In genomic region chr10:131973160-131973951, GRCh38 we compare ENCODE assay signal across 9 cellular contexts. TPM values are rescaled to one million over a fixed set of nuclear protein-coding genes. Genes with fewer than 3 reads are reported as not detected.
DNase-seq lines count a peak whose midpoint lies in the region; ATAC-seq and TF ChIP-seq lines count a peak whose summit lies in the region.
"Had no signal": no experiment of that assay in that cellular context is flagged by ENCODE, and none has a peak within 500 bp of the region (broad histone marks: within the 10 kb centered on the region; RNA-seq: fewer than 3 reads in every experiment).

No MANE protein-coding gene starts in this region.

- H3K36me3 Mint-ChIP-seq in activated CD8-positive, alpha-beta T cell treated with anti-CD3 and anti-CD28 coated beads for 36 hours (ENCODE audit: low read depth) = peaks cover 91% of the 10 kb centered on the region

- no peaks in the 10 kb centered on the region for H3K27me3 Mint-ChIP-seq in activated CD8-positive, alpha-beta T cell treated with anti-CD3 and anti-CD28 coated beads for 36 hours

- peak overlapping the region; percentile 53 for H3K4me3 Mint-ChIP-seq in activated CD8-positive, alpha-beta T cell treated with anti-CD3 and anti-CD28 coated beads for 36 hours

- ATAC-seq in GM19025 (IDR thresholded peaks at IDR 0.05; ENCODE audit: low read depth, unreplicated experiment) (peak; percentile 28), GM21360 (IDR thresholded peaks at IDR 0.05; ENCODE audit: unreplicated experiment) (no peak)
- ATAC-seq in activated CD8-positive, alpha-beta T cell treated with anti-CD3 and anti-CD28 coated beads for 36 hours = peak; percentile 43

- no peaks in the 10 kb centered on the region for H3K9me3 Mint-ChIP-seq in activated CD8-positive, alpha-beta T cell treated with anti-CD3 and anti-CD28 coated beads for 36 hours

- POLR2A ChIA-PET in activated CD8-positive, alpha-beta T cell treated with anti-CD3 and anti-CD28 coated beads for 36 hours (lab: Charles Lee) = interaction anchor here (0.8 to 1.4 kb wide), 4 partner anchors 8 to 78 kb away, joined by 3 to 5 read pairs (median 3); partner anchors contain the start of gene BNIP3

- H3K9me3 ChIP-seq in cardiac muscle cell (ENCODE audit: low read depth) (no peaks in the 10 kb centered on the region), skeletal muscle tissue (ENCODE audit: control insufficient read depth in 3 of 3, low read length in 3 of 3) (no peaks in the 10 kb centered on the region)

- H3K36me3 ChIP-seq in cardiac muscle cell (peaks cover 58% of the 10 kb centered on the region), skeletal muscle tissue (ENCODE audit: control insufficient read depth in 3 of 3, insufficient read depth in 3 of 3, low read length in 3 of 3) (peaks cover 26 to 31% (median 27%) of the 10 kb centered on the region in 3 donors)

- H3K27ac ChIP-seq in cardiac muscle cell (peak overlapping the region; percentile 72), skeletal muscle tissue (ENCODE audit: low read depth, low read length) (peak overlapping the region; percentile 71)

- intact Hi-C loops in activated CD8-positive, alpha-beta T cell treated with anti-CD3 and anti-CD28 coated beads for 36 hours (cut with micrococcal nuclease) = no loop called here

- H3K4me1 ChIP-seq in cardiac muscle cell (ENCODE audit: low read depth) (peaks cover 44% of the 10 kb centered on the region), skeletal muscle tissue (ENCODE audit: control insufficient read depth in 3 of 3, insufficient read depth in 3 of 3, low read length in 3 of 3) (peaks cover 24 to 45% (median 27%) of the 10 kb centered on the region in 3 donors)

- DNase-seq in activated CD8-positive, alpha-beta T cell treated with anti-CD3 and anti-CD28 coated beads for 36 hours = peak; percentile 48
- DNase-seq in cardiac muscle cell (ENCODE audit: low read depth in 1 of 2, low spot score in 1 of 2) = no peak
- no peak for DNase-seq in NCI-H2227 treated with DMSO at 0.1 percent for 48 hours (lab: John Stamatoyannopoulos, UW)
- no peak for DNase-seq in NCI-H1092 treated with DMSO at 0.1 percent for 48 hours (lab: John Stamatoyannopoulos, UW)
- DNase-seq in NCI-H2107 (lab: John Stamatoyannopoulos, UW) = no peak
- DNase-seq: hippocampal formation had no signal

- peaks cover 84% of the 10 kb centered on the region for H3K4me1 Mint-ChIP-seq in activated CD8-positive, alpha-beta T cell treated with anti-CD3 and anti-CD28 coated beads for 36 hours (ENCODE audit: low read depth)

- peak overlapping the region; percentile 77 for H3K27ac Mint-ChIP-seq in activated CD8-positive, alpha-beta T cell treated with anti-CD3 and anti-CD28 coated beads for 36 hours

- H3K4me3 ChIP-seq in cardiac muscle cell = no peak overlapping the region
- peak overlapping the region; percentile 16 to 54 (median 32) for H3K4me3 ChIP-seq in skeletal muscle tissue (ENCODE audit: low read length in 3 of 3)

- H3K9ac ChIP-seq in skeletal muscle tissue (ENCODE audit: low read depth in 1 of 3, low read length in 3 of 3) = peak overlapping the region in 2 of 3 donors; percentile 32 to 45

- no peak for TF ChIP-seq CTCF in activated CD8-positive, alpha-beta T cell treated with anti-CD3 and anti-CD28 coated beads for 36 hours (IDR thresholded peaks at IDR 0.05)
- no peak for TF ChIP-seq CTCF in cardiac muscle cell (IDR thresholded peaks at IDR 0.05; ENCODE audit: low read depth, low read length)

- H3K27me3 ChIP-seq in cardiac muscle cell (no peaks in the 10 kb centered on the region), skeletal muscle tissue (ENCODE audit: control insufficient read depth in 3 of 3, insufficient read depth in 3 of 3, low read length in 3 of 3) (no peaks in the 10 kb centered on the region)

- CTCF ChIA-PET in activated CD8-positive, alpha-beta T cell treated with anti-CD3 and anti-CD28 coated beads for 36 hours (lab: Charles Lee) = interaction anchor here (2.0 to 3.4 kb wide), 3 partner anchors 8 to 87 kb away, joined by 6 to 13 read pairs (median 12); partner anchors contain the start of gene BNIP3

RNA-seq across cellular contexts. Expression of gene BNIP3, which starts 8.4 kb away (rescaled TPM):
- 100 to 1,000 TPM; 207 to 216 TPM for total RNA-seq in activated CD8-positive, alpha-beta T cell treated with anti-CD3 and anti-CD28 coated beads for 36 hours
- 1,301 and 1,791 TPM in 2 replicates for total RNA-seq in cardiac muscle cell
- 675 and 686 TPM in 2 replicates for polyA plus RNA-seq in cardiac muscle cell
- total RNA-seq in skeletal muscle tissue = 20.9 TPM
